Comparison of ENCODE assay signal across 20 cellular contexts in the genomic region with DNA sequence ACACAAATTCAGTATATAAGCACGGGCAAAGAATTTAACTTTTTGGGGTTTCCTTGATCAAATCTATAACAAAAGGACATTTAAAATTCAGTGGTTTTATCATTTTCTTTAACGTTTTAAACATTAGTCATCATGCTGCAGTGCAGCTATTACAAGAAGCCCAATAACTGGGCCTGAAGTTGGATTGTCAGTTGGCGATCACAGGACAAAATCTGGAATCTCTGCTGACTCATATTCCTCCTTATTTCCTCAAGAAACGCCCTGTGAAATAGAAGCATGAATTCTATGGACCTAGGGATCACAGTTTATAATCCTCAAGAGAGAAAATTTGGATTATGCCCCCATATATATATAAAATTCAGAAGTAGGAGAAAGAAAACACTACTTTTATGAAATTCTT.
A peak's percentile ranks its signal among the peaks of the same experiment; 100 is the strongest.
DNase-seq lines count a peak whose midpoint lies in the region; TF ChIP-seq lines count a peak whose summit lies in the region.
"Had no signal": no experiment of that assay in that cellular context is flagged by ENCODE, and none has a peak within 500 bp of the region (broad histone marks: within the 10 kb centered on the region; RNA-seq: fewer than 3 reads in every experiment).

No MANE protein-coding gene starts in this region.

- no peaks in the 10 kb centered on the region for H3K79me2 ChIP-seq in osteoblast (ENCODE audit: insufficient read depth, low read length)

- no peak overlapping the region for H3K27ac ChIP-seq in osteoblast (ENCODE audit: low read depth, low read length)

- no peaks in the 10 kb centered on the region for H3K27me3 Mint-ChIP-seq in chondrocyte (ENCODE audit: low read depth)
- H3K27me3 Mint-ChIP-seq: CD4-positive, alpha-beta T cell; T-cell had no signal

- no peaks in the 10 kb centered on the region for H4K20me1 ChIP-seq in osteoblast (ENCODE audit: insufficient read depth, low read length)

- peaks cover 3% of the 10 kb centered on the region for H3K4me1 ChIP-seq in osteoblast (ENCODE audit: insufficient read depth, low read length)
- H3K4me1 ChIP-seq: BE2C had no signal

- no peaks in the 10 kb centered on the region for H3K36me3 ChIP-seq in osteoblast (ENCODE audit: insufficient read depth, low read length)
- H3K36me3 ChIP-seq: BE2C had no signal

- no peak for TF ChIP-seq CTCF in HFF-Myc (IDR thresholded peaks at IDR 0.05; ENCODE audit: low read depth, low read length, missing control alignments)
- no peak for TF ChIP-seq CTCF in choroid plexus epithelial cell (conservative IDR thresholded peaks at IDR 0.05; ENCODE audit: low read depth, low read length)
- TF ChIP-seq CTCF in chondrocyte (IDR thresholded peaks at IDR 0.05), result no peak
- no peak for TF ChIP-seq CTCF in osteoblast (IDR thresholded peaks at IDR 0.05; ENCODE audit: extremely low read depth, low read depth, low read length)

- peaks cover 12% of the 10 kb centered on the region for H3K9me3 Mint-ChIP-seq in chondrocyte (ENCODE audit: low read depth)

- H3K4me3 Mint-ChIP-seq in chondrocyte (ENCODE audit: unreplicated experiment), result no peak overlapping the region
- H3K4me3 Mint-ChIP-seq: CD4-positive, alpha-beta T cell; T-cell had no signal

- no peak overlapping the region for H3K4me3 ChIP-seq in HFF-Myc (replicated peaks; ENCODE audit: low read depth, low read length)
- no peak overlapping the region for H3K4me3 ChIP-seq in choroid plexus epithelial cell (ENCODE audit: low read depth, low read length)
- no peak overlapping the region for H3K4me3 ChIP-seq in osteoblast (ENCODE audit: insufficient read depth, low read length)
- H3K4me3 ChIP-seq: GM12878 had no signal

- H3K27me3 ChIP-seq in osteoblast (ENCODE audit: insufficient read depth, low read length), result no peaks in the 10 kb centered on the region
- H3K27me3 ChIP-seq: BE2C had no signal

- no peak overlapping the region for H3K4me2 ChIP-seq in osteoblast (ENCODE audit: insufficient read depth, low read length)

- H2AFZ ChIP-seq in osteoblast (ENCODE audit: low read length), result no peak overlapping the region

- H3K9me3 ChIP-seq in osteoblast (ENCODE audit: low read depth, low read length), result no peaks in the 10 kb centered on the region
- H3K9me3 ChIP-seq: BE2C had no signal

- H3K4me1 Mint-ChIP-seq in chondrocyte (ENCODE audit: low read depth), result peaks cover 7% of the 10 kb centered on the region
- H3K4me1 Mint-ChIP-seq: T-cell had no signal

- DNase-seq in HFF-Myc (ENCODE audit: extremely low read depth, low read depth), result peak; percentile 3
- peak; percentile 60 for DNase-seq in NCI-H226
- peak; percentile 22 for DNase-seq in choroid plexus epithelial cell (ENCODE audit: low read depth)
- no peak for DNase-seq in DMS114 treated with DMSO at 0.1 percent for 48 hours (lab: John Stamatoyannopoulos, UW; ENCODE audit: unreplicated experiment)
- DNase-seq in chondrocyte (ENCODE audit: low spot score), result no peak
- DNase-seq in osteoblast (ENCODE audit: insufficient read length, low spot score, missing footprints), result no peak
- DNase-seq in HUDEP-2 (lab: John Stamatoyannopoulos, UW; ENCODE audit: unreplicated experiment in 76 of 76), result no peak
- DNase-seq: BE2C; Calu3; CD4-positive, alpha-beta T cell; DMS79; GDM1; GOT3; MV-4-11; NCI-H1417; NCI-H187 treated with DMSO at 0.1 percent for 48 hours; NCI-H2171; NCI-H748 treated with DMSO at 0.1 percent for 48 hours; T-cell had no signal

- H3K27ac Mint-ChIP-seq in chondrocyte (ENCODE audit: unreplicated experiment), result no peak overlapping the region
- H3K27ac Mint-ChIP-seq: CD4-positive, alpha-beta T cell; T-cell had no signal

- no peaks in the 10 kb centered on the region for H3K36me3 Mint-ChIP-seq in chondrocyte (ENCODE audit: low read depth)
- H3K36me3 Mint-ChIP-seq: T-cell had no signal

Comparison
In these comparisons a context has a peak if more than half of its experiments do, and no peak if none do; other contexts are left out.
1. DNase-seq: peak in HFF-Myc (single experiment), NCI-H226 (single experiment) and choroid plexus epithelial cell (single experiment); none in DMS114 treated with DMSO at 0.1 percent for 48 hours (single experiment), chondrocyte (single experiment), osteoblast (single experiment) and HUDEP-2 (0 of 76).